2 cellular contexts compared by ENCODE assay signal in the genomic region with DNA sequence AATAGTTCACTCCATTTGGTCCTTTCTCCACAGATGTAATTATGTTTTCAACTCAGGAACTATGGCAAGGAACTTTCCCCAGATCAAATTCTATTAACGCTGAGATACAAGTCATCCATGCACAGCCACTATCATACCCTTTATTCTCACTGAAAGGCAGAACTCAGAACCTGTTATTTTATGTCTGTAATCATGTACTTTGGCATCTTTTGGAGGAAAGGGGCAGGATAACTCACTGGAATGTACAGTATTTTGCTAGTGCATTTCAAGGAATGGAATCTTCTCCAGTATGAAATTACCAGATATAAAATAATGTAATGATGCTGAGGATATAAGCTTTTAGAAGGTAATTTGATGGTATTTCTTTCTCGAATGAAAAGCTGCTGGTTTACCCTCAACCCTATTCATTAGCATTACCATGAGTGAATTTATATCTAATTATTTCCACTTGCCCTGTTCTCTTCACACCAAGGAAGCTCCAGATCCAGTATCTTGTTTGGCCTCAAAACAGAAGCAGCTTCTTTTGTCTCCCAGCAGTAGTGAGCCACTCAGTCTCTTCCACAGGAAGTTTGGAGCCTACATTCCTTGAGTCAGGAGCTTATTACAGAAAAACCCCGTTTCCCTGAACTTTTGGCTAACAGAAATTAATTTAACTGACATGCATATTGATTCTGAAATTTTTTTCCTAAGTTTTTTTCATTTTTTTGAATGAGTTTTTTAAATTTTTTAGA.
A peak's percentile ranks its signal among the peaks of the same experiment; 100 is the strongest.
TF ChIP-seq lines count a peak whose summit lies in the region.

No MANE protein-coding gene starts in this region.

TF ChIP-seq in HEK293, 187 proteins besides CTCF, POLR2A, EP300 and RAD21:
- TF ChIP-seq SP7 (tag by site-specific recombination; IDR thresholded peaks at IDR 0.05): peak; percentile 74; the same call in 1 of the 2 replicates
- no peak for TF ChIP-seq ZNF529 (tag by site-specific recombination; IDR thresholded peaks at IDR 0.05; ENCODE audit: insufficient replicate concordance)
- TF ChIP-seq, protein P1, sequence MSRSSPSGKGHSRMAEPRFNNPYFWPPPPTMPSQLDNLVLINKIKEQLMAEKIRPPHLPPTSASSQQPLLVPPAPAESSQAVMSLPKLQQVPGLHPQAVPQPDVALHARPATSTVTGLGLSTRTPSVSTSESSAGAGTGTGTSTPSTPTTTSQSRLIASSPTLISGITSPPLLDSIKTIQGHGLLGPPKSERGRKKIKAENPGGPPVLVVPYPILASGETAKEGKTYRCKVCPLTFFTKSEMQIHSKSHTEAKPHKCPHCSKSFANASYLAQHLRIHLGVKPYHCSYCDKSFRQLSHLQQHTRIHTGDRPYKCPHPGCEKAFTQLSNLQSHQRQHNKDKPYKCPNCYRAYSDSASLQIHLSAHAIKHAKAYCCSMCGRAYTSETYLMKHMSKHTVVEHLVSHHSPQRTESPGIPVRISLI (tag by site-specific recombination; IDR thresholded peaks at IDR 0.05): peak; percentile 52; the same call in 1 of the 2 replicates

TF ChIP-seq in GM12878, 131 proteins besides CTCF, POLR2A, EP300 and RAD21:
- TF ChIP-seq SUZ12 (IDR thresholded peaks at IDR 0.05; ENCODE audit: unreplicated experiment): no peak
- TF ChIP-seq ETV6 (conservative IDR thresholded peaks at IDR 0.05 in 1 of 2, IDR thresholded peaks at IDR 0.05 in 1 of 2; ENCODE audit: borderline replicate concordance in 1 of 2, low read depth in 1 of 2): no peak
- no peak for TF ChIP-seq SUPT20H (IDR thresholded peaks at IDR 0.05; ENCODE audit: borderline replicate concordance, control insufficient read depth, low read depth, low read length)
- no peak for TF ChIP-seq IRF4 (IDR thresholded peaks at IDR 0.05; ENCODE audit: low read depth, low read length)
- no peak for TF ChIP-seq FOXK2 (IDR thresholded peaks at IDR 0.05)
- no peak for TF ChIP-seq JUNB (IDR thresholded peaks at IDR 0.05)
- TF ChIP-seq NFXL1 (IDR thresholded peaks at IDR 0.05; ENCODE audit: borderline replicate concordance): no peak
- no peak for TF ChIP-seq SREBF2 (IDR thresholded peaks at IDR 0.05; ENCODE audit: low read length)
- no peak for TF ChIP-seq RAD51 (IDR thresholded peaks at IDR 0.05)
- TF ChIP-seq SRF (IDR thresholded peaks at IDR 0.05; ENCODE audit: low read depth in 2 of 2, low read length in 2 of 2): no peak
- no peak for TF ChIP-seq SMAD1 (IDR thresholded peaks at IDR 0.05; ENCODE audit: low read depth, partially characterized antibody)
- TF ChIP-seq, protein P2, sequence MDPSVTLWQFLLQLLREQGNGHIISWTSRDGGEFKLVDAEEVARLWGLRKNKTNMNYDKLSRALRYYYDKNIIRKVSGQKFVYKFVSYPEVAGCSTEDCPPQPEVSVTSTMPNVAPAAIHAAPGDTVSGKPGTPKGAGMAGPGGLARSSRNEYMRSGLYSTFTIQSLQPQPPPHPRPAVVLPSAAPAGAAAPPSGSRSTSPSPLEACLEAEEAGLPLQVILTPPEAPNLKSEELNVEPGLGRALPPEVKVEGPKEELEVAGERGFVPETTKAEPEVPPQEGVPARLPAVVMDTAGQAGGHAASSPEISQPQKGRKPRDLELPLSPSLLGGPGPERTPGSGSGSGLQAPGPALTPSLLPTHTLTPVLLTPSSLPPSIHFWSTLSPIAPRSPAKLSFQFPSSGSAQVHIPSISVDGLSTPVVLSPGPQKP (IDR thresholded peaks at IDR 0.05; ENCODE audit: low read depth, low read length): no peak
